20 cellular contexts compared by ENCODE assay signal in the genomic region with DNA sequence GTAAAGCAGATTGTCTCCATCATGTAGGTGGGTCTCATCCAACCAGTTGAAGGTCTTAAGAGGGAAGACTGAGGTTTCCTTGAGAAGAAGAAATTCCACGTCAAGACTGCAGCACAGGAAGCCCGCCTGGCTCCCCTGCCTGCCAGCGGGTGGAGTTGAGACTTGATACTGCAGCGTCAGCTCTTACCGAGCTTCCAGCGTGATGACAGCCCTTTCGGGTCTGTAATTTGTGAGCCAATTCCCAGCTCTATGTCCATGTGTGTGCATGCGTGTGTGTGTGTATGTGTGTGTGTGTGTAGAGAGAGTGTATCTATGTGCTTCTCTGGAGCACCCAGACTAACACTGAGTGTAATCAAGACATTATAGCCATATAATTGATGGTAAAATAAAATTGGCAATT.
"Had no signal": no experiment of that assay in that cellular context is flagged by ENCODE, and none has a peak within 500 bp of the region (broad histone marks: within the 10 kb centered on the region; RNA-seq: fewer than 3 reads in every experiment).

No MANE protein-coding gene starts in this region.

- H3K9me3 ChIP-seq: MG63, SJCRH30 had no signal

- ATAC-seq: Right ventricle myocardium inferior, T-cell had no signal

- H3K4me3 ChIP-seq: MG63, SJCRH30 had no signal

- H3K27ac ChIP-seq: HL-60, SJCRH30 had no signal

- H3K4me1 ChIP-seq: SJCRH30 had no signal

- DNase-seq: Karpas-422, KG1, MG63, NCI-H1092, NCI-H1105 treated with DMSO at 0.1 percent for 48 hours, NCI-H1417 treated with DMSO at 0.1 percent for 48 hours, NCI-H146, NCI-H1694 treated with DMSO at 0.1 percent for 48 hours, NCI-H1930, NCI-H2081, NCI-H2107, NCI-H524, NCI-H526 treated with DMSO at 0.1 percent for 48 hours, NCI-H748 treated with DMSO at 0.1 percent for 48 hours, SHP77 treated with DMSO at 0.1 percent for 48 hours, SJCRH30, SW 1271, T-cell had no signal

- H3K36me3 ChIP-seq: MG63, SJCRH30 had no signal

- H3K27me3 ChIP-seq: SJCRH30 had no signal
